In the genomic region with DNA sequence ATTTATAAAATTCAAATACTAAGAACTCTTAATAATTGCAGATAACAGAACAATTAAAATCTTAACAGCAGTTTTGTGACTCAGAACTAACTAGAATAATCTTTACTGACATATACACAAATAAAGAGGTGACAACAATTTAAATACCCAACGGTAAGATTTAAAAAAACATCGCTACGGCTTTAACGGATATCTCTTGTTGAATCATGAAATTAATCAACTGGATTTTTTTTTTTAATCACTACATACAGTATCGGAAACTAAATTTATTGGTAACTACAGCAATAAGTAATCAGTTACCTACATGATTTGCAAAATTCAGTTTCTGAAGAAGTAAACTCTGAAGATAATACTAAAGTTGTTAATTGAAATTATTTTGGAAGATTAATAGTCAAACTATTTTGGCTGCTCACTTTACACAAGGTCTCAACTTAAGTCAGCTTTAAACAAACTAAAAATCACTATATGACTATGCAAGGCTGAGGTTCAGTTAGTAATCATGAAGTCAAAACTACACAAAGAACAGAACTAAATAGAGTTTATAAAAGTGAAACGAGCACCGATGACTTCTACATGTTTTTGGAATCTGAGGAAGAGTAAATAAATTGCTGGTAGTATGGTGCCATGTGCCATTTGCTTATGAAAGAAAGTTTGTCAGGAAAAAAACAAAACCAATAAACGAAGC, we compare ENCODE assay signal across 10 cellular contexts.
"Had no signal": no experiment of that assay in that cellular context is flagged by ENCODE, and none has a peak within 500 bp of the region (broad histone marks: within the 10 kb centered on the region; RNA-seq: fewer than 3 reads in every experiment).

No MANE protein-coding gene starts in this region.

- ATAC-seq: left lobe of liver had no signal

- DNase-seq: brain microvascular endothelial cell; cortex of kidney; effector CD4-positive, alpha-beta T cell; esophagus squamous epithelium; hippocampal formation; mammary epithelial cell; sigmoid colon; spleen; tibial artery had no signal
